22 cellular contexts compared by ENCODE assay signal in genomic region chr2:189037518-189037917, GRCh38.
A peak's percentile ranks its signal among the peaks of the same experiment; 100 is the strongest.
DNase-seq lines count a peak whose midpoint lies in the region; ATAC-seq and TF ChIP-seq lines count a peak whose summit lies in the region.
"Had no signal": no experiment of that assay in that cellular context is flagged by ENCODE, and none has a peak within 500 bp of the region (broad histone marks: within the 10 kb centered on the region; RNA-seq: fewer than 3 reads in every experiment).

No MANE protein-coding gene starts in this region.

- H3K4me1 ChIP-seq in RWPE2 (ENCODE audit: insufficient read depth, poor library complexity, severe bottlenecking): peaks cover 11% of the 10 kb centered on the region
- no peaks in the 10 kb centered on the region for H3K4me1 ChIP-seq in testis
- H3K4me1 ChIP-seq: BLaER1, lower lobe of right lung had no signal

- no peaks in the 10 kb centered on the region for H3K9me3 ChIP-seq in RWPE2 (ENCODE audit: severe bottlenecking)
- no peaks in the 10 kb centered on the region for H3K9me3 ChIP-seq in testis
- H3K9me3 ChIP-seq: lower lobe of right lung, thoracic aorta had no signal

- peak; percentile 27 for DNase-seq in GM03348 (ENCODE audit: low spot score)
- no peak for DNase-seq in RWPE2 (ENCODE audit: low spot score)
- peak; percentile 39 for DNase-seq in epithelial cell of esophagus (ENCODE audit: low read depth)
- DNase-seq in retinal pigment epithelial cell (ENCODE audit: low read depth): peak; percentile 46
- DNase-seq in caudate nucleus (lab: John Stamatoyannopoulos, UW): no peak
- no peak for DNase-seq in stimulated activated naive CD8-positive, alpha-beta T cell treated with anti-CD3 and anti-CD28 coated beads, Interleukin-15, amount 100 ng/mL, for 72 hours
- DNase-seq in testis: no peak
- DNase-seq: DMS 273 treated with DMSO at 0.1 percent for 48 hours; glutamatergic neuron; lower lobe of right lung; naive B cell; NCI-H1105 treated with DMSO at 0.1 percent for 48 hours; NCI-H2171 treated with DMSO at 0.1 percent for 48 hours; small intestine; stimulated activated CD4-positive, alpha-beta T cell treated with anti-CD3 and anti-CD28 coated beads, Interleukin-4, amount 100 ng/mL, for 4 hours had no signal

- H3K4me1 Mint-ChIP-seq in stimulated activated naive CD8-positive, alpha-beta T cell treated with anti-CD3 and anti-CD28 coated beads, Interleukin-15, amount 100 ng/mL, for 72 hours: peaks cover 14% of the 10 kb centered on the region
- H3K4me1 Mint-ChIP-seq: activated T-helper 17 cell treated with anti-CD3 and anti-CD28 coated beads, Interleukin-2, amount 50 U/mL, for 72 hours; GM23338; naive B cell had no signal

- H3K4me3 ChIP-seq in RWPE2 (ENCODE audit: severe bottlenecking) (no peak overlapping the region), epithelial cell of esophagus (ENCODE audit: low read length) (no peak overlapping the region), retinal pigment epithelial cell (ENCODE audit: low read length) (no peak overlapping the region), testis (no peak overlapping the region)
- H3K4me3 ChIP-seq: BLaER1, GM23338, lower lobe of right lung, thoracic aorta had no signal

- TF ChIP-seq POLR2A in testis (IDR thresholded peaks at IDR 0.05): no peak

- intact Hi-C loops in testis (cut with DNase I; ENCODE audit: low total_unique reads): no loop called here

- H3K27me3 ChIP-seq in RWPE2 (ENCODE audit: insufficient read depth, poor library complexity, severe bottlenecking) (no peaks in the 10 kb centered on the region), testis (no peaks in the 10 kb centered on the region)
- H3K27me3 ChIP-seq: BLaER1 had no signal

- H3K27ac ChIP-seq in RWPE2 (ENCODE audit: poor library complexity, severe bottlenecking) (no peak overlapping the region), caudate nucleus (ENCODE audit: low read depth, low read length) (no peak overlapping the region), testis (no peak overlapping the region)
- H3K27ac ChIP-seq: BLaER1, lower lobe of right lung had no signal

- no peak overlapping the region for H3K27ac Mint-ChIP-seq in stimulated activated naive CD8-positive, alpha-beta T cell treated with anti-CD3 and anti-CD28 coated beads, Interleukin-15, amount 100 ng/mL, for 72 hours
- H3K27ac Mint-ChIP-seq: activated T-helper 17 cell treated with anti-CD3 and anti-CD28 coated beads, Interleukin-2, amount 50 U/mL, for 72 hours; GM23338; naive B cell; T-helper 2 cell treated with Interferon-gamma antibody and Interleukin-4, amounts not matched to agents 5 μg/mL and 100 μg/mL, for 36 hours had no signal

- ATAC-seq in RWPE2 (ENCODE audit: low read depth) (peak; percentile 74), HG03039 (IDR thresholded peaks at IDR 0.05; ENCODE audit: unreplicated experiment) (no peak)
- no peak for ATAC-seq in stimulated activated naive CD8-positive, alpha-beta T cell treated with anti-CD3 and anti-CD28 coated beads, Interleukin-15, amount 100 ng/mL, for 72 hours
- ATAC-seq: activated CD4-positive, CD25-positive, alpha-beta regulatory T cell treated with anti-CD3 and anti-CD28 coated beads, Interleukin-2, amount 50 U/mL, for 24 hours; activated T-helper 17 cell treated with anti-CD3 and anti-CD28 coated beads, Interleukin-2, amount 50 U/mL, for 72 hours; GM23338; lower lobe of right lung had no signal

- WGBS in testis, 2 donors: 92 to 94% methylated on average over 1 of the region's 1 CpG

- H3K27me3 Mint-ChIP-seq in stimulated activated naive CD8-positive, alpha-beta T cell treated with anti-CD3 and anti-CD28 coated beads, Interleukin-15, amount 100 ng/mL, for 72 hours: no peaks in the 10 kb centered on the region
- H3K27me3 Mint-ChIP-seq: activated T-helper 17 cell treated with anti-CD3 and anti-CD28 coated beads, Interleukin-2, amount 50 U/mL, for 72 hours; naive B cell had no signal

- H3K9me3 Mint-ChIP-seq in stimulated activated naive CD8-positive, alpha-beta T cell treated with anti-CD3 and anti-CD28 coated beads, Interleukin-15, amount 100 ng/mL, for 72 hours: no peaks in the 10 kb centered on the region
- H3K9me3 Mint-ChIP-seq: activated T-helper 17 cell treated with anti-CD3 and anti-CD28 coated beads, Interleukin-2, amount 50 U/mL, for 72 hours; GM23338; T-helper 2 cell treated with Interferon-gamma antibody and Interleukin-4, amounts not matched to agents 5 μg/mL and 100 μg/mL, for 36 hours had no signal

- H3K36me3 ChIP-seq in RWPE2 (ENCODE audit: low read depth) (no peaks in the 10 kb centered on the region), testis (ENCODE audit: low read depth, missing control alignments) (no peaks in the 10 kb centered on the region)
- H3K36me3 ChIP-seq: BLaER1 had no signal

- TF ChIP-seq CTCF in RWPE2 (IDR thresholded peaks at IDR 0.05; ENCODE audit: poor library complexity, severe bottlenecking) (no peak), epithelial cell of esophagus (IDR thresholded peaks at IDR 0.05; ENCODE audit: insufficient read depth, low read depth, low read length, missing control alignments) (no peak), retinal pigment epithelial cell (conservative IDR thresholded peaks at IDR 0.05; ENCODE audit: low read depth, low read length) (no peak), testis (IDR thresholded peaks at IDR 0.05) (no peak)

- H3K4me3 Mint-ChIP-seq in stimulated activated naive CD8-positive, alpha-beta T cell treated with anti-CD3 and anti-CD28 coated beads, Interleukin-15, amount 100 ng/mL, for 72 hours: no peak overlapping the region
- H3K4me3 Mint-ChIP-seq: activated T-helper 17 cell treated with anti-CD3 and anti-CD28 coated beads, Interleukin-2, amount 50 U/mL, for 72 hours; GM23338; naive B cell; T-helper 2 cell treated with Interferon-gamma antibody and Interleukin-4, amounts not matched to agents 5 μg/mL and 100 μg/mL, for 36 hours had no signal

Comparison
In these comparisons a context has a peak if more than half of its experiments do, and no peak if none do; other contexts are left out.
1. DNase-seq: peak in GM03348 (single experiment), epithelial cell of esophagus (single experiment) and retinal pigment epithelial cell (single experiment); none in RWPE2 (single experiment), caudate nucleus (0 of 61), stimulated activated naive CD8-positive, alpha-beta T cell treated with anti-CD3 and anti-CD28 coated beads, Interleukin-15, amount 100 ng/mL, for 72 hours (0 of 2) and testis (single experiment).